ENCODE assay signal across 15 cellular contexts in the genomic region with DNA sequence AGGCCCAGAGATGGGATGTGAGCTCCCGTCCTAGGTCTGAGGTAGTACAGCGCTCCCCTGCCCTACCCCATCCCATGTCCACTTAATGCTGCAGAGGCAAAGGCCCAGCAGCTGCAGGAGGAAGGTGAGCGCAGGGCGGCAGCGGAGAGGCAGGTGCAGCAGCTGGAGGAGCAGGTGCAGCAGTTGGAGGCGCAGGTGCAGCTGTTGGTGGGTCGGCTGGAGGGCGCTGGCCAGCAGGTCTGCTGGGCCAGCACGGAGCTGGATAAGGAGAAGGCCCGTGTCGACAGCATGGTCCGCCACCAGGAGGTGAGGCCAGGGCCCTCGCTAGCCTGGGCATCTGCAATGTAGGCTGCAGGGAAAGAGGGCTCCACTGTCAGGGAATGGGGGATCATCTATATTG. TPM values are rescaled to one million over a fixed set of nuclear protein-coding genes. Genes with fewer than 3 reads are reported as not detected.
DNase-seq lines count a peak whose midpoint lies in the region; ATAC-seq, FAIRE-seq and TF ChIP-seq lines count a peak whose summit lies in the region.
"Had no signal": no experiment of that assay in that cellular context is flagged by ENCODE, and none has a peak within 500 bp of the region (broad histone marks: within the 10 kb centered on the region; RNA-seq: fewer than 3 reads in every experiment).

No MANE protein-coding gene starts in this region.

- DNase-seq in NCI-H1105 treated with DMSO at 0.1 percent for 48 hours (lab: John Stamatoyannopoulos, UW) (peak; percentile 19), NCI-H1105 (lab: John Stamatoyannopoulos, UW) (no peak), DMS153 treated with DMSO at 0.1 percent for 48 hours (lab: John Stamatoyannopoulos, UW; ENCODE audit: unreplicated experiment) (peak; percentile 3), NCI-H774 (lab: John Stamatoyannopoulos, UW) (peak; percentile 73), left colon (no peak), urothelium cell line (ENCODE audit: low spot score) (no peak), GM19238 (ENCODE audit: insufficient read length, low spot score) (no peak)
- DNase-seq: 8988T, DND-41, GF-D8, GOT3, NCI-H1092 treated with DMSO at 0.1 percent for 48 hours, NCI-H1930, NCI-H345 had no signal

- peak; percentile 11 for ATAC-seq in left colon
- no peak for ATAC-seq in GM18505 (IDR thresholded peaks at IDR 0.05; ENCODE audit: unreplicated experiment)

- intact Hi-C loops in left colon (cut with DNase I, micrococcal nuclease) = no loop called here

- TF ChIP-seq POLR2A in GM18505 (IDR thresholded peaks at IDR 0.05; ENCODE audit: borderline replicate concordance, extremely low read depth, insufficient read depth, insufficient read length) = no peak

- no peak for FAIRE-seq in urothelium cell line (lab: Jason Lieb, UNC)

RNA-seq across cellular contexts. Expression of a gene that starts 15.2 kb away (rescaled TPM):
- 1 to 10 TPM; 1.6 to 2.3 TPM for total RNA-seq in left colon

RNA-seq across cellular contexts. Expression of a gene that starts 15.2 kb away (rescaled TPM):
- 1 to 10 TPM; 8.7 to 9.5 TPM for total RNA-seq in left colon

RNA-seq across cellular contexts. Expression of a gene that starts 15.3 kb away (rescaled TPM):
- 100 to 1,000 TPM; 134 to 146 TPM for total RNA-seq in left colon

RNA-seq across cellular contexts. Expression of a gene that starts 24.8 kb away (rescaled TPM):
- 1 to 10 TPM; 4.6 to 5.2 TPM for total RNA-seq in left colon

RNA-seq across cellular contexts. Expression of a gene that starts 45.2 kb away (rescaled TPM):
- total RNA-seq in left colon = 10 to 100 TPM; 32.0 to 41.2 TPM

Comparison
In these comparisons a context has a peak if more than half of its experiments do, and no peak if none do; other contexts are left out.
1. DNase-seq: peak in NCI-H1105 treated with DMSO at 0.1 percent for 48 hours (single experiment), DMS153 treated with DMSO at 0.1 percent for 48 hours (single experiment) and NCI-H774 (single experiment); none in NCI-H1105 (single experiment), left colon (0 of 2), urothelium cell line (single experiment) and GM19238 (single experiment).